ENCODE assay signal across 10 cellular contexts in genomic region chr6:108002365-108003221, GRCh38. TPM values are rescaled to one million over a fixed set of nuclear protein-coding genes. Genes with fewer than 3 reads are reported as not detected.
DNase-seq lines count a peak whose midpoint lies in the region; ATAC-seq and TF ChIP-seq lines count a peak whose summit lies in the region.
"Had no signal": no experiment of that assay in that cellular context is flagged by ENCODE, and none has a peak within 500 bp of the region (broad histone marks: within the 10 kb centered on the region; RNA-seq: fewer than 3 reads in every experiment).

No MANE protein-coding gene starts in this region.

- ATAC-seq in HG03520 (IDR thresholded peaks at IDR 0.05; ENCODE audit: unreplicated experiment) (no peak), HG02588 (IDR thresholded peaks at IDR 0.05; ENCODE audit: unreplicated experiment) (no peak)

- no peak for TF ChIP-seq CTCF in Peyer's patch (IDR thresholded peaks at IDR 0.05)
- TF ChIP-seq CTCF in fibroblast of lung (conservative IDR thresholded peaks at IDR 0.05 in 1 of 2, IDR thresholded peaks at IDR 0.05 in 1 of 2; ENCODE audit: low read depth in 1 of 2, low read length in 2 of 2): no peak

- H3K27ac ChIP-seq in Peyer's patch (peak overlapping the region in 3 of 4 donors; percentile 70 to 95 (median 89)), fibroblast of lung (ENCODE audit: insufficient read depth, low read length) (no peak overlapping the region)

- H3K4me3 ChIP-seq in Peyer's patch (peak overlapping the region in 2 of 4 donors; percentile 1 to 30), fibroblast of lung (replicated peaks in 1 of 4; ENCODE audit: control extremely low read depth in 1 of 4, insufficient read depth in 1 of 4, low read depth in 3 of 4, low read length in 4 of 4) (no peak overlapping the region)

- peak; percentile 5 for DNase-seq in H4 (ENCODE audit: low spot score)
- peak in 2 of 3 donors; percentile 69 to 78 for DNase-seq in Peyer's patch
- DNase-seq in fibroblast of lung (ENCODE audit: low read depth in 2 of 2): no peak
- peak; percentile 56 for DNase-seq in occipital lobe (lab: John Stamatoyannopoulos, UW)
- no peak for DNase-seq in stimulated activated CD4-positive, alpha-beta T cell treated with anti-CD3 and anti-CD28 coated beads, Interleukin-15, amount 100 ng/mL, for 24 hours
- DNase-seq in GM19238 (ENCODE audit: insufficient read length, low spot score): no peak
- DNase-seq: NCI-H1092 treated with DMSO at 0.1 percent for 48 hours; stimulated activated CD4-positive, alpha-beta T cell treated with anti-CD3 and anti-CD28 coated beads, Interleukin-2, amount 100 ng/mL, for 48 hours had no signal

- peaks cover 0 to 5% (median 0%) of the 10 kb centered on the region in 4 donors for H3K4me1 ChIP-seq in Peyer's patch
- no peaks in the 10 kb centered on the region for H3K4me1 ChIP-seq in fibroblast of lung (ENCODE audit: control insufficient read depth, extremely low read depth, insufficient read depth, low read length)

- TF ChIP-seq POLR2A in Peyer's patch (IDR thresholded peaks at IDR 0.05): peak; percentile 14 to 68

- no peaks in the 10 kb centered on the region for H4K20me1 ChIP-seq in fibroblast of lung (ENCODE audit: control insufficient read depth, extremely low read depth, insufficient read depth, low read length)

- peak overlapping the region; percentile 11 for H2AFZ ChIP-seq in fibroblast of lung (ENCODE audit: low read length)

- H3K9ac ChIP-seq in fibroblast of lung (ENCODE audit: insufficient read depth, low read length): no peak overlapping the region

- H3K79me2 ChIP-seq in fibroblast of lung (ENCODE audit: control insufficient read depth, insufficient read depth, low read length): no peaks in the 10 kb centered on the region

- H3K9me3 ChIP-seq in Peyer's patch: no peaks in the 10 kb centered on the region
- no peaks in the 10 kb centered on the region for H3K9me3 ChIP-seq in fibroblast of lung (ENCODE audit: control insufficient read depth, insufficient read depth, low read depth, low read length)

- H3K27me3 ChIP-seq in Peyer's patch (no peaks in the 10 kb centered on the region), fibroblast of lung (ENCODE audit: control insufficient read depth, insufficient read depth, low read length) (peaks cover 3% of the 10 kb centered on the region)

- H3K36me3 ChIP-seq in Peyer's patch: no peaks in the 10 kb centered on the region
- H3K36me3 ChIP-seq in fibroblast of lung (ENCODE audit: control insufficient read depth, insufficient read depth, low read length): no peaks in the 10 kb centered on the region

- no peak overlapping the region for H3K4me2 ChIP-seq in fibroblast of lung (ENCODE audit: extremely low read depth, insufficient read depth, low read length)

RNA-seq across cellular contexts. Expression of gene SEC63, which starts 44.6 kb away (rescaled TPM):
- 6.6 and 15.4 TPM in 2 replicates for total RNA-seq in H4 (2014; rRNA removed; shearing (Covaris generic))
- total RNA-seq in Peyer's patch (10 to 100 TPM; 34.8 to 80.9 (median 41.3) TPM), fibroblast of lung (25.7 and 34.2 TPM in 2 replicates), occipital lobe (56.8 TPM)
- 51.8 and 82.7 TPM in 2 replicates for polyA plus RNA-seq in fibroblast of lung
- 71.8 and 109 TPM in 2 replicates for polyA plus RNA-seq in fibroblast of lung (2012)
- 1.4 and 1.5 TPM in 2 replicates for polyA minus RNA-seq in fibroblast of lung (ENCODE audit: low replicate concordance)

Comparison
In these comparisons a context has a peak if more than half of its experiments do, and no peak if none do; other contexts are left out.
1. DNase-seq: peak in H4 (single experiment), Peyer's patch (2 of 3) and occipital lobe (single experiment); none in fibroblast of lung (0 of 2), stimulated activated CD4-positive, alpha-beta T cell treated with anti-CD3 and anti-CD28 coated beads, Interleukin-15, amount 100 ng/mL, for 24 hours (single experiment) and GM19238 (single experiment).